ENCODE assay signal across 21 cellular contexts in genomic region chr11:33656768-33657167, GRCh38. TPM values are rescaled to one million over a fixed set of nuclear protein-coding genes. Genes with fewer than 3 reads are reported as not detected.
DNase-seq lines count a peak whose midpoint lies in the region; ATAC-seq and TF ChIP-seq lines count a peak whose summit lies in the region.
"Had no signal": no experiment of that assay in that cellular context is flagged by ENCODE, and none has a peak within 500 bp of the region (broad histone marks: within the 10 kb centered on the region; RNA-seq: fewer than 3 reads in every experiment).

No MANE protein-coding gene starts in this region.

- no peaks in the 10 kb centered on the region for H3K9me3 Mint-ChIP-seq in osteocyte (ENCODE audit: unreplicated experiment)
- H3K9me3 Mint-ChIP-seq: HFFc6 had no signal

- no peak for TF ChIP-seq CTCF in GM12865 (IDR thresholded peaks at IDR 0.05; ENCODE audit: insufficient read depth, low read depth, low read length, missing control alignments)
- TF ChIP-seq CTCF in esophagus squamous epithelium (IDR thresholded peaks at IDR 0.05) = no peak
- no peak for TF ChIP-seq CTCF in osteocyte (IDR thresholded peaks at IDR 0.05)

- 94 to 100% methylated on average over 2 of the region's 7 CpGs for WGBS in esophagus squamous epithelium, 2 donors

- ATAC-seq in HG02588 (IDR thresholded peaks at IDR 0.05; ENCODE audit: unreplicated experiment) (peak; percentile 2), GM19463 (IDR thresholded peaks at IDR 0.05; ENCODE audit: unreplicated experiment) (no peak)
- ATAC-seq: K562, Right ventricle myocardium inferior had no signal

- no peaks in the 10 kb centered on the region for H3K4me1 Mint-ChIP-seq in osteocyte (ENCODE audit: unreplicated experiment)

- peaks cover 6 to 26% (median 9%) of the 10 kb centered on the region in 3 donors for H3K4me1 ChIP-seq in esophagus squamous epithelium
- H3K4me1 ChIP-seq: SJSA1 had no signal

- intact Hi-C loops in esophagus squamous epithelium (cut with DNase I) = no loop called here

- no peaks in the 10 kb centered on the region for H3K27me3 ChIP-seq in esophagus squamous epithelium
- H3K27me3 ChIP-seq: SJSA1 had no signal

- no peak overlapping the region for H3K4me3 Mint-ChIP-seq in osteocyte (ENCODE audit: unreplicated experiment)
- H3K4me3 Mint-ChIP-seq: HFFc6 had no signal

- H3K36me3 ChIP-seq in esophagus squamous epithelium = no peaks in the 10 kb centered on the region
- H3K36me3 ChIP-seq: SJSA1 had no signal

- H3K27ac Mint-ChIP-seq in osteocyte (ENCODE audit: unreplicated experiment) = no peak overlapping the region

- H3K9me3 ChIP-seq in esophagus squamous epithelium = no peaks in the 10 kb centered on the region
- H3K9me3 ChIP-seq: SJSA1 had no signal

- H3K4me3 ChIP-seq in GM12865 (ENCODE audit: low read depth, low read length) (no peak overlapping the region), esophagus squamous epithelium (no peak overlapping the region)
- H3K4me3 ChIP-seq: K562, PC-9, SJSA1 had no signal

- peak overlapping the region; percentile 57 to 86 (median 75) for H3K27ac ChIP-seq in esophagus squamous epithelium
- H3K27ac ChIP-seq: PC-9, SJSA1 had no signal

- TF ChIP-seq POLR2A in esophagus squamous epithelium (IDR thresholded peaks at IDR 0.05) = no peak

- DNase-seq in GM12865 (ENCODE audit: low read depth) (peak; percentile 23), esophagus squamous epithelium (lab: John Stamatoyannopoulos, UW) (no peak), osteocyte (ENCODE audit: extremely low spot score, unreplicated experiment) (peak; percentile 49), H4 (ENCODE audit: low spot score) (no peak), superior temporal gyrus (ENCODE audit: extremely low spot score) (no peak)
- DNase-seq: Calu3, GF-D8, HFFc6, MM.1S, NCI-H1694, NCI-H2029 treated with DMSO at 0.1 percent for 48 hours, NCI-H446 treated with DMSO at 0.1 percent for 48 hours, NCI-H526 treated with DMSO at 0.1 percent for 48 hours, PC-9 had no signal

- H3K36me3 Mint-ChIP-seq in osteocyte (ENCODE audit: unreplicated experiment) = peaks cover 5% of the 10 kb centered on the region

- H3K27me3 Mint-ChIP-seq in osteocyte (ENCODE audit: unreplicated experiment) = no peaks in the 10 kb centered on the region

RNA-seq across cellular contexts. Expression of gene C11orf91, which starts 43.9 kb away (rescaled TPM):
- not detected for total RNA-seq in esophagus squamous epithelium
- total RNA-seq in osteocyte = 0.75 TPM in 1 of 2 replicates, not detected in the other
- total RNA-seq in H4 (2014; rRNA removed; shearing (Covaris generic)) = not detected in 2 replicates
- total RNA-seq: A172, K562, PC-9, Right ventricle myocardium inferior, RPMI7951, SJSA1 had no signal

Comparison
In these comparisons a context has a peak if more than half of its experiments do, and no peak if none do; other contexts are left out.
1. DNase-seq: peak in GM12865 (single experiment) and osteocyte (single experiment); none in esophagus squamous epithelium (single experiment), H4 (single experiment) and superior temporal gyrus (single experiment).